ENCODE assay signal across 8 cellular contexts in genomic region chr15:53581513-53581912, GRCh38.
"Had no signal": no experiment of that assay in that cellular context is flagged by ENCODE, and none has a peak within 500 bp of the region (broad histone marks: within the 10 kb centered on the region; RNA-seq: fewer than 3 reads in every experiment).

No MANE protein-coding gene starts in this region.

- DNase-seq: GDM1, GF-D8 had no signal

- ATAC-seq: GM12878 had no signal

- H3K4me3 ChIP-seq: GM12878 had no signal

- FAIRE-seq: G401.6, GM12878, GM12891, GM12892, GM18507, GM19239 had no signal
